11 cellular contexts compared by ENCODE assay signal in the genomic region with DNA sequence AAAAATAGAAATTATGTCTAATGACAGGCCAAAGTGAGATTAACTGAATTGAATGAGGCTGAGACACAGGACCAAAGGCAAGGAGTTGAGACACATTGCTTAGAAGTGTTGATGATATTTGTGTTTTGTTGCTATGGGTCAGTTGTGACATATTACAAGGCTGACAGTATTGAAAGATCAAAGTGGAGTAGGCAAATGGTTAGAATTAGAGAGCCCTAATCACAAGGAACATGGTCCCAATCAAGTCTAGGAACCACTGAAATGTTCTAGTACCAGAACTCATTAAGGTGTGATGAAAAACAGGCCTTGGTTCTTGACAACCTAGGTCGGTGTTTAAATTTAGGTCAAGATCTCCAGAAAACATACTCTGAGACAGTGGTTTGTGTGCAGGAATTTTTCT.
"Had no signal": no experiment of that assay in that cellular context is flagged by ENCODE, and none has a peak within 500 bp of the region (broad histone marks: within the 10 kb centered on the region; RNA-seq: fewer than 3 reads in every experiment).

No MANE protein-coding gene starts in this region.

- DNase-seq: GM23248, GOT3, H7, H9, HCEC 1CT, HFFc6 had no signal

- ATAC-seq: GM23338, HCT116 had no signal

- FAIRE-seq: H1, H54 had no signal

- H3K4me3 ChIP-seq: GM23248, GM23338, HAP-1 had no signal

- H3K36me3 ChIP-seq: HAP-1 had no signal
